In genomic region chr12:1869145-1869544, GRCh38 we compare ENCODE assay signal across 26 cellular contexts. TPM values are rescaled to one million over a fixed set of nuclear protein-coding genes. Genes with fewer than 3 reads are reported as not detected.
"Had no signal": no experiment of that assay in that cellular context is flagged by ENCODE, and none has a peak within 500 bp of the region (broad histone marks: within the 10 kb centered on the region; RNA-seq: fewer than 3 reads in every experiment).

No MANE protein-coding gene starts in this region.

- H3K4me1 ChIP-seq: Peyer's patch, SJCRH30 had no signal

- H3K9me3 Mint-ChIP-seq: activated naive CD8-positive, alpha-beta T cell treated with anti-CD3 and anti-CD28 coated beads for 36 hours had no signal

- H3K27me3 ChIP-seq: brain microvascular endothelial cell, Peyer's patch, SJCRH30 had no signal

- H3K9me3 ChIP-seq: Peyer's patch, SJCRH30 had no signal

- DNase-seq: activated CD4-positive, alpha-beta memory T cell treated with anti-CD3 and anti-CD28 coated beads, Interleukin-2, amount 10 ng/mL, durations not matched to agents 7 days and 5 days; activated CD4-positive, alpha-beta T cell treated with anti-CD3 and anti-CD28 coated beads, Interleukin-2, amount 50 U/mL, for 1 hour; activated CD4-positive, CD25-positive, alpha-beta regulatory T cell; activated gamma-delta T cell treated with Interleukin-2 at 50 U/mL for 16 hours; activated naive CD4-positive, alpha-beta T cell treated with anti-CD3 and anti-CD28 coated beads, Interleukin-2, amount 10 ng/mL, durations not matched to agents 7 days and 5 days; activated naive CD8-positive, alpha-beta T cell treated with anti-CD3 and anti-CD28 coated beads for 36 hours; activated T-cell treated with anti-CD3 and anti-CD28 coated beads, Interleukin-2, amount 50 U/mL, for 72 hours; brain microvascular endothelial cell; KG1; NCI-H1092; NCI-H1417 treated with DMSO at 0.1 percent for 48 hours; NCI-H1694; NCI-H2029; NCI-H524; Peyer's patch; Right ventricle myocardium superior; SJCRH30; SK-N-SH; T-helper 1 cell had no signal

- H3K9ac ChIP-seq: SK-N-SH had no signal

- ATAC-seq: activated T-cell treated with anti-CD3 and anti-CD28 coated beads, Interleukin-2, amount 50 U/mL, for 72 hours had no signal

- H3K4me1 Mint-ChIP-seq: activated CD4-positive, alpha-beta memory T cell treated with anti-CD3 and anti-CD28 coated beads, Interleukin-2, amount 10 ng/mL, durations not matched to agents 7 days and 5 days; activated naive CD4-positive, alpha-beta T cell treated with anti-CD3 and anti-CD28 coated beads, Interleukin-2, amount 10 ng/mL, durations not matched to agents 7 days and 5 days; activated naive CD8-positive, alpha-beta T cell treated with anti-CD3 and anti-CD28 coated beads for 36 hours; IgD-negative memory B cell had no signal

- H3K4me3 Mint-ChIP-seq: activated CD4-positive, alpha-beta memory T cell treated with anti-CD3 and anti-CD28 coated beads, Interleukin-2, amount 10 ng/mL, durations not matched to agents 7 days and 5 days; activated naive CD4-positive, alpha-beta T cell treated with anti-CD3 and anti-CD28 coated beads, Interleukin-2, amount 10 ng/mL, durations not matched to agents 7 days and 5 days; activated naive CD8-positive, alpha-beta T cell treated with anti-CD3 and anti-CD28 coated beads for 36 hours; activated T-cell treated with anti-CD3 and anti-CD28 coated beads, Interleukin-2, amount 50 U/mL, for 72 hours had no signal

- H3K4me2 ChIP-seq: SK-N-SH had no signal

- H3K27ac Mint-ChIP-seq: activated CD4-positive, alpha-beta memory T cell treated with anti-CD3 and anti-CD28 coated beads, Interleukin-2, amount 10 ng/mL, durations not matched to agents 7 days and 5 days; activated naive CD4-positive, alpha-beta T cell treated with anti-CD3 and anti-CD28 coated beads, Interleukin-2, amount 10 ng/mL, durations not matched to agents 7 days and 5 days; activated naive CD8-positive, alpha-beta T cell treated with anti-CD3 and anti-CD28 coated beads for 36 hours; activated T-cell treated with anti-CD3 and anti-CD28 coated beads, Interleukin-2, amount 50 U/mL, for 72 hours; activated T-helper 2 cell treated with anti-CD3 and anti-CD28 coated beads, Interferon-gamma antibody, Interleukin-2, Interleukin-4, amounts not matched to agents 10 μg/mL and 5 μg/mL and 100 μg/mL, durations not matched to agents 14 hours and 24 hours and 36 hours; IgD-negative memory B cell had no signal

- H3K27ac ChIP-seq: brain microvascular endothelial cell, Peyer's patch, RWPE1, SJCRH30, VCaP had no signal

- H3K36me3 Mint-ChIP-seq: activated naive CD4-positive, alpha-beta T cell treated with anti-CD3 and anti-CD28 coated beads, Interleukin-2, amount 10 ng/mL, durations not matched to agents 7 days and 5 days; activated naive CD8-positive, alpha-beta T cell treated with anti-CD3 and anti-CD28 coated beads for 36 hours; IgD-negative memory B cell had no signal

RNA-seq across cellular contexts. Expression of gene LRTM2, which starts 48.8 kb away (rescaled TPM):
- total RNA-seq: activated CD4-positive, alpha-beta memory T cell treated with anti-CD3 and anti-CD28 coated beads, Interleukin-2, amount 10 ng/mL, durations not matched to agents 7 days and 5 days; activated naive CD8-positive, alpha-beta T cell treated with anti-CD3 and anti-CD28 coated beads for 36 hours; cardiac septum; MCF 10A; Peyer's patch; Right ventricle myocardium superior; SJCRH30; T-helper 2 cell treated with Interferon-gamma antibody and Interleukin-4, amounts not matched to agents 100 ng/mL and 5 ng/mL, for 36 hours had no signal

RNA-seq across cellular contexts. Expression of gene CACNA2D4, which starts 49.3 kb away (rescaled TPM):
- total RNA-seq: MCF 10A had no signal
